In the genomic region with DNA sequence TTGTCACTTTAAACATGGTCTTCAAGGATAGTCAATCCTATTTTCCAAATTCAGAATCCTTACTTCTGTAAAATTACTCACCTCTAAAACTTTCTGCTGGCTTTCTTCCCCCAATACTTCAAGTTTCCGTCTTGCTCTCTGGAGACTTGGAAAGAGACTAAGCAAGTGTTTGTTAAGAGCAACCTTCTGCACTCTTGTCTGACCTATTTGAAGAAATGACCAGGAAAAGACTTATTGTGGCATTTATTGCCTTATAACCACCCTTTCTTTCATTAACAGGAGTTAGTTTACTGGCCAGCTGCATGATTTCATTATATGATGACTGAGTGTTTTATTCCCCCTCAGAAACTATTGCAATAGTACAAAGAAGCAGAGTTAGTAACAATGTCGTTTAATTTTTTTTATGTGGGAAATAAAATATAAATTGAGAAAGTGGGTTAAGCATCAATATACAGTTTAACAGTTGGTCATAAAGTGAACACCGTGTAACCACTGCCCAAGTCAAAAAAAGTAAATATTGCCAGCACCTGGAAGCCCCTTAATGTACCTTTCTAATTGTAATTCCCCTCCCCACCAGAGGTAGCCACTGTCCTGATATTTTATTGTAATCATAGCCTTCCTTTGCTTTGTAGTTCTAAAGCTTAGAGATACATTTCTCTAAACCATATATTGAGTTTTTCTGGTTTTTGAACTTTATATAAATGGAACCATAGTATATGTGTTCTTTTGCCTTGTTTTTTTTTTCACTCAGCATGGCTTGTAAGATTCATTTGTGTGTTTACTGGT, we compare ENCODE assay signal across 18 cellular contexts.
"Had no signal": no experiment of that assay in that cellular context is flagged by ENCODE, and none has a peak within 500 bp of the region (broad histone marks: within the 10 kb centered on the region; RNA-seq: fewer than 3 reads in every experiment).

No MANE protein-coding gene starts in this region.

- H3K4me1 ChIP-seq: breast epithelium, gastroesophageal sphincter, spleen, thyroid gland had no signal

- H3K27me3 ChIP-seq: breast epithelium, gastroesophageal sphincter, heart right ventricle, pancreas, spleen, thyroid gland had no signal

- H3K4me3 Mint-ChIP-seq: activated CD4-positive, alpha-beta T cell treated with anti-CD3 and anti-CD28 coated beads, Interleukin-2, amount 10 ng/mL, durations not matched to agents 24 days and 14 days; activated T-cell treated with anti-CD3 and anti-CD28 coated beads, Interleukin-2, amount 50 U/mL, for 4 hours; T-helper 1 cell treated with Interleukin-12 subunit alpha and Interleukin-12 subunit beta and Interleukin-4 antibody, amounts not matched to agents 30 μg/mL and 1 μg/mL, for 36 hours had no signal

- H3K36me3 ChIP-seq: breast epithelium, gastroesophageal sphincter, heart right ventricle, pancreas, spleen, thyroid gland had no signal

- H3K4me3 ChIP-seq: breast epithelium, coronary artery, gastroesophageal sphincter, heart right ventricle, pancreas, spleen, thyroid gland had no signal

- H3K9me3 Mint-ChIP-seq: activated CD4-positive, alpha-beta T cell treated with anti-CD3 and anti-CD28 coated beads, Interleukin-2, amount 10 ng/mL, durations not matched to agents 24 days and 14 days; activated T-cell treated with anti-CD3 and anti-CD28 coated beads, Interleukin-2, amount 50 U/mL, for 4 hours; T-helper 1 cell treated with Interleukin-12 subunit alpha and Interleukin-12 subunit beta and Interleukin-4 antibody, amounts not matched to agents 30 μg/mL and 1 μg/mL, for 36 hours had no signal

- DNase-seq: activated CD4-positive, alpha-beta T cell treated with anti-CD3 and anti-CD28 coated beads, Interleukin-2, amount 10 ng/mL, durations not matched to agents 24 days and 14 days; activated CD8-positive, alpha-beta memory T cell treated with anti-CD3 and anti-CD28 coated beads, Interleukin-2, amount 50 U/mL, for 4 hours; activated effector memory CD4-positive, alpha-beta T cell treated with Interleukin-2 at 50 U/mL for 16 hours; activated naive CD4-positive, alpha-beta T cell treated with anti-CD3 and anti-CD28 coated beads, Interleukin-2, amount 50 U/mL, for 16 hours; activated T-cell treated with anti-CD3 and anti-CD28 coated beads, Interleukin-2, amount 50 U/mL, for 4 hours; heart right ventricle; left ventricle myocardium superior; pancreas; spleen; stimulated activated CD8-positive, alpha-beta memory T cell treated with anti-CD3 and anti-CD28 coated beads, Interleukin-4, amount 100 ng/mL, for 48 hours; stimulated activated naive CD4-positive, alpha-beta T cell; thyroid gland had no signal

- H3K27ac Mint-ChIP-seq: activated CD4-positive, alpha-beta T cell treated with anti-CD3 and anti-CD28 coated beads, Interleukin-2, amount 10 ng/mL, durations not matched to agents 24 days and 14 days; T-helper 1 cell treated with Interleukin-12 subunit alpha and Interleukin-12 subunit beta and Interleukin-4 antibody, amounts not matched to agents 30 μg/mL and 1 μg/mL, for 36 hours had no signal

- H3K4me1 Mint-ChIP-seq: activated CD4-positive, alpha-beta T cell treated with anti-CD3 and anti-CD28 coated beads, Interleukin-2, amount 10 ng/mL, durations not matched to agents 24 days and 14 days had no signal

- H3K9me3 ChIP-seq: breast epithelium, pancreas, spleen, thyroid gland had no signal

- ATAC-seq: activated T-cell treated with anti-CD3 and anti-CD28 coated beads, Interleukin-2, amount 50 U/mL, for 4 hours; esophagus mucosa; gastroesophageal sphincter; heart right ventricle; left ventricle myocardium superior; sciatic nerve had no signal

- H3K27ac ChIP-seq: breast epithelium, coronary artery, gastroesophageal sphincter, heart right ventricle, pancreas, spleen, thyroid gland had no signal
